Comparison of ENCODE assay signal across 1 cellular context in genomic region chr1:26170472-26170821, GRCh38.
TF ChIP-seq lines count a peak whose summit lies in the region.

No MANE protein-coding gene starts in this region.

TF ChIP-seq in liver, 16 proteins besides CTCF, POLR2A, EP300 and RAD21 (continued from another document):
- no peak for TF ChIP-seq FOXA2 (IDR thresholded peaks at IDR 0.05)
